1 cellular context compared by ENCODE assay signal in the genomic region with DNA sequence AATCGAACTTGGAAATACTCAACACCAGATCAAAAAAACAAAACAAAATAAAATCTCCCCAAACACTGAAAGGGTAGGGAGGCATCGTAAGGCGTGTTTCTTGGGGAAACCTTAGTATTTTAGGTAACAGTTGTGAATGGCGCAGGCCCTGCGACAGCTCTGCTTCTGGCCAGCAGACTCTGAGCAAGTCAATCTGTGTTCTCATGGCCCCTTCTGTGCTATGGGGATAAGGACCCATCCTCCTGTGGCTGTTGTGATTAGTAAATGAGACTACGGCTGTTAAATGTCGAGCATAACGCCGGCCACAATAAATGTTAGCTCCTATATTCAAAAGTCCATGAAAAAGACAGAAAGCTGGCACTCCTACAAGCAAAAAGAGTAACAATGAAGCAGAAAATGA.
TF ChIP-seq lines count a peak whose summit lies in the region.

No MANE protein-coding gene starts in this region.

TF ChIP-seq in GM12891, 5 proteins besides CTCF, POLR2A, EP300 and RAD21 (continued from another document):
- no peak for TF ChIP-seq PAX5 (IDR thresholded peaks at IDR 0.05; ENCODE audit: insufficient read depth, low read length, severe bottlenecking)
